In genomic region chr1:158180741-158181576, GRCh38 we compare ENCODE assay signal across 9 cellular contexts. TPM values are rescaled to one million over a fixed set of nuclear protein-coding genes. Genes with fewer than 3 reads are reported as not detected.
DNase-seq lines count a peak whose midpoint lies in the region; ATAC-seq, FAIRE-seq and TF ChIP-seq lines count a peak whose summit lies in the region.
"Had no signal": no experiment of that assay in that cellular context is flagged by ENCODE, and none has a peak within 500 bp of the region (broad histone marks: within the 10 kb centered on the region; RNA-seq: fewer than 3 reads in every experiment).

CD1D (plus strand) TSS chr1:158180895; CDS start chr1:158181102, 207 bp downstream.

- WGBS in H1 (ENCODE audit: extremely low coverage in 1 of 2, insufficient coverage in 1 of 2, insufficient read length in 1 of 2, insufficient replicate concordance in 2 of 2, low coverage in 1 of 2, low lambda C conversion rate in 2 of 2, missing lambda C conversion rate in 1 of 2), 2 experiments = 1% methylated on average over 63 of the region's 63 CpGs; no CpG with 5 or more reads in 1 of the 2 experiments
- WGBS in urinary bladder = under 1% methylated on average over 63 of the region's 63 CpGs

- intact Hi-C loops in mucosa of descending colon (cut with DNase I, micrococcal nuclease) = no loop called here

- H2AK5ac ChIP-seq in H1 (ENCODE audit: low read depth, low read length) = no peak within 1 kb of the TSS

- TF ChIP-seq POLR2A in H1 (IDR thresholded peaks at IDR 0.05; ENCODE audit: control extremely low read depth in 1 of 2, low read depth in 2 of 2, low read length in 2 of 2) = 0 out of 3 replicates have a peak, but pooled peaks of 1 of the 2 experiments have one; percentile 29

- peaks cover 13% of the 10 kb centered on the region; the same call in 1 of the 2 replicates for H3K23me2 ChIP-seq in H1 (ENCODE audit: low read depth, low read length)

- H3K27ac ChIP-seq in H1 (ENCODE audit: low read depth, low read length) (no peak within 1 kb of the TSS), urinary bladder (ENCODE audit: low read depth) (no peak within 1 kb of the TSS)

- no peak for TF ChIP-seq EP300 in H1 (IDR thresholded peaks at IDR 0.05; ENCODE audit: borderline replicate concordance in 1 of 2, low read depth in 2 of 2, low read length in 2 of 2)

- H4K20me1 ChIP-seq in H1 (replicated peaks in 1 of 2; ENCODE audit: control insufficient read depth in 1 of 2, insufficient read depth in 2 of 2, low read length in 2 of 2) = no peaks in the 10 kb centered on the region

- peak within 1 kb of the TSS; percentile 22; the same call in 1 of the 2 replicates for H2BK20ac ChIP-seq in H1 (ENCODE audit: low read length)

- peaks cover 33 to 75% (median 67%) of the 10 kb centered on the region in 4 experiments for H3K27me3 ChIP-seq in H1 (replicated peaks in 1 of 4; ENCODE audit: control insufficient read depth in 3 of 4, extremely low read depth in 1 of 4, insufficient read depth in 3 of 4, low read length in 3 of 4)

- H2BK15ac ChIP-seq in H1 (ENCODE audit: low read length) = peak within 1 kb of the TSS; percentile 40; the same call in 1 of the 2 replicates

- H3K4me1 ChIP-seq in H1 (replicated peaks in 1 of 4; ENCODE audit: control insufficient read depth in 3 of 4, insufficient read depth in 4 of 4, low read length in 3 of 4) (peaks cover 0 to 10% (median 6%) of the 10 kb centered on the region in 4 experiments; a peak in 5 of 7 replicates), mucosa of descending colon (ENCODE audit: low read depth) (peaks cover 19% of the 10 kb centered on the region), urinary bladder (ENCODE audit: insufficient read depth) (no peaks in the 10 kb centered on the region)

- H3K4ac ChIP-seq in H1 (replicated peaks; ENCODE audit: insufficient read length, low read depth, low read length) = no peak within 1 kb of the TSS

- no peak within 1 kb of the TSS for H3K56ac ChIP-seq in H1 (replicated peaks; ENCODE audit: insufficient read length, low read depth, low read length)

- H3K9me3 ChIP-seq in H1 (ENCODE audit: insufficient read depth in 2 of 2, low read depth in 1 of 2, low read length in 1 of 2) (no peaks in the 10 kb centered on the region), mucosa of descending colon (no peaks in the 10 kb centered on the region)

- H2BK12ac ChIP-seq in H1 (ENCODE audit: low read depth, low read length) = peak within 1 kb of the TSS; percentile 88; the same call in 1 of the 2 replicates

- H3K18ac ChIP-seq in H1 (ENCODE audit: extremely low read depth, low read length) = peak within 1 kb of the TSS; percentile 75

- H3K79me1 ChIP-seq in H1 (ENCODE audit: low read depth, low read length) = no peaks in the 10 kb centered on the region

- no peaks in the 10 kb centered on the region for H3K36me3 ChIP-seq in H1 (ENCODE audit: control insufficient read depth in 2 of 4, insufficient read depth in 4 of 4, low read length in 3 of 4)
- no peaks in the 10 kb centered on the region for H3K36me3 ChIP-seq in mucosa of descending colon (ENCODE audit: low read depth)
- H3K36me3 ChIP-seq in urinary bladder (ENCODE audit: insufficient read depth) = no peaks in the 10 kb centered on the region

- DNase-seq in GM12865 (ENCODE audit: low read depth) (peak; percentile 20), NOMO-1 treated with dmso at 0.1 percent for 144 hours (lab: John Stamatoyannopoulos, UW; ENCODE audit: unreplicated experiment) (peak; percentile 46), H1 (ENCODE audit: low read depth in 1 of 2, low spot score in 2 of 2) (peak; percentile 19 to 77), mucosa of descending colon (peak; percentile 34 to 73 (median 60)), SW480 (ENCODE audit: low spot score) (no peak), LoVo (ENCODE audit: low spot score) (no peak)

- peak within 1 kb of the TSS; percentile 53 for H4K8ac ChIP-seq in H1 (ENCODE audit: extremely low read depth, insufficient read depth, low read length)

- no peak within 1 kb of the TSS for H4K91ac ChIP-seq in H1 (replicated peaks; ENCODE audit: insufficient read length, low read length)

- CTCF ChIA-PET in H1 (lab: Charles Lee; ENCODE audit: partially characterized antibody) = interaction anchor here (0.7 to 1.2 kb wide), 3 partner anchors 15 to 61 kb away, joined by 3 to 4 read pairs (median 3); no protein-coding TSS in a partner anchor

- FAIRE-seq in H1 (lab: Jason Lieb, UNC) = no peak
- FAIRE-seq: TTC549 had no signal

- H3K14ac ChIP-seq in H1 (ENCODE audit: insufficient read length) = no peak within 1 kb of the TSS

- H3K4me3 ChIP-seq in GM12865 (ENCODE audit: low read depth, low read length) (peak within 1 kb of the TSS; percentile 41), H1 (ENCODE audit: extremely low read depth in 1 of 4, insufficient read depth in 2 of 4, low read depth in 3 of 4, low read length in 4 of 4) (peak within 1 kb of the TSS; percentile 58 to 72 (median 64)), mucosa of descending colon (peak within 1 kb of the TSS; percentile 6), urinary bladder (ENCODE audit: low read depth, low read length) (peak within 1 kb of the TSS; percentile 38)

- 0 out of 2 replicates have a peak within 1 kb of the TSS, but pooled peaks have one; percentile 25 for H2BK5ac ChIP-seq in H1 (ENCODE audit: low read depth, low read length)

- ATAC-seq in mucosa of descending colon (peak; percentile 47), GM21619 (IDR thresholded peaks at IDR 0.05; ENCODE audit: unreplicated experiment) (no peak)

- no peak within 1 kb of the TSS for H4K5ac ChIP-seq in H1 (ENCODE audit: insufficient read length, low read depth, low read length)

- TF ChIP-seq RAD21 in H1 (IDR thresholded peaks at IDR 0.05 in 1 of 2, conservative IDR thresholded peaks at IDR 0.05 in 1 of 2; ENCODE audit: low read depth in 2 of 2, low read length in 2 of 2) = no peak

- H3K23ac ChIP-seq in H1 (ENCODE audit: insufficient read length) = no peak within 1 kb of the TSS

- H3K79me2 ChIP-seq in H1 (ENCODE audit: control insufficient read depth in 1 of 2, insufficient read depth in 2 of 2, low read length in 2 of 2) = no peaks in the 10 kb centered on the region

- H3K4me2 ChIP-seq in H1 (ENCODE audit: insufficient read depth in 1 of 2, low read depth in 2 of 2, low read length in 2 of 2) = peak within 1 kb of the TSS; percentile 87 to 97

- no peak for TF ChIP-seq CTCF in GM12865 (IDR thresholded peaks at IDR 0.05; ENCODE audit: insufficient read depth, low read depth, low read length, missing control alignments)
- 0 out of 4 replicates have a peak, but pooled peaks of 1 of the 3 experiments have one; percentile 3 for TF ChIP-seq CTCF in H1 (IDR thresholded peaks at IDR 0.05; ENCODE audit: control extremely low read depth in 1 of 3, insufficient read depth in 1 of 3, low read depth in 1 of 3, low read length in 3 of 3)
- no peak for TF ChIP-seq CTCF in mucosa of descending colon (IDR thresholded peaks at IDR 0.05)

- H2AFZ ChIP-seq in H1 (ENCODE audit: low read length) = peak within 1 kb of the TSS; percentile 66

- peak within 1 kb of the TSS in 2 of 4 experiments; percentile 15 to 23; a peak in 2 of 7 replicates for H3K9ac ChIP-seq in H1 (replicated peaks in 1 of 4; ENCODE audit: extremely low read depth in 1 of 4, low read depth in 3 of 4, low read length in 3 of 4)

- H2BK120ac ChIP-seq in H1 (replicated peaks; ENCODE audit: low read depth, low read length) = no peak within 1 kb of the TSS

- POLR2A ChIA-PET in H1 (lab: Charles Lee; ENCODE audit: partially characterized antibody) = interaction anchor here (0.5 to 1.0 kb wide), 3 partner anchors 21 to 188 kb away, joined by 3 read pairs; no protein-coding TSS in a partner anchor

TF ChIP-seq in H1, 55 proteins besides CTCF, POLR2A, EP300 and RAD21 (continues in another document):
- TF ChIP-seq CTBP2 (IDR thresholded peaks at IDR 0.05; ENCODE audit: borderline replicate concordance, insufficient read depth, insufficient read length, low read length) (no peak), TBP (IDR thresholded peaks at IDR 0.05; ENCODE audit: low read depth, low read length) (peak; percentile 9; the same call in 1 of the 2 replicates), EZH2 (IDR thresholded peaks at IDR 0.05; ENCODE audit: low read depth, low read length, severe bottlenecking) (peak; percentile 63), ASH2L (IDR thresholded peaks at IDR 0.05; ENCODE audit: low read length) (peak; percentile 90)

RNA-seq across cellular contexts. Expression of gene CD1D, which starts in this region (rescaled TPM):
- total RNA-seq in H1 (2021; fragmentation: NEBNext Ultra II Directional; extraction: Animal tissue kit (Norgen Biotek cat#: 25700)) = 0.92 and 1.1 TPM in 2 replicates
- polyA plus RNA-seq in H1 (2011; rRNA removed) (1.2 and 1.6 TPM in 2 replicates), urinary bladder (2.7 TPM)
- 1.2 TPM for polyA plus RNA-seq in H1 (2011; cell fraction: cytosol; rRNA removed)
- 2.3 TPM for polyA plus RNA-seq in H1 (2011; cell fraction: nucleus; rRNA removed)
- 1.2 to 2.3 TPM (median 1.7 TPM) in 4 replicates for polyA plus RNA-seq in H1 (2012, experiment 1 of 2)
- polyA plus RNA-seq in H1 (2012, experiment 2 of 2) = 1.9 TPM
- 1.4 TPM for polyA plus RNA-seq in H1 (2013, experiment 1 of 2)
- 1.3 TPM for polyA plus RNA-seq in H1 (2013, experiment 2 of 2)
- 1.1 and 1.9 TPM in 2 replicates for polyA minus RNA-seq in H1 (2011; rRNA and poly(A)+ RNA removed)
- polyA minus RNA-seq in H1 (2011; cell fraction: cytosol; rRNA and poly(A)+ RNA removed) = 0.51 TPM
- polyA minus RNA-seq in H1 (2011; cell fraction: nucleus; rRNA and poly(A)+ RNA removed) = 1.1 TPM
- total RNA-seq in mucosa of descending colon (1 to 10 TPM; 2.4 to 7.5 (median 5.4) TPM), urinary bladder (1.6 TPM)

Comparison
In these comparisons a context has a peak if more than half of its experiments do, and no peak if none do; other contexts are left out.
1. DNase-seq: peak in GM12865 (single experiment), NOMO-1 treated with dmso at 0.1 percent for 144 hours (single experiment), H1 (2 of 2) and mucosa of descending colon (3 of 3); none in SW480 (single experiment) and LoVo (single experiment).
2. H3K4me3 ChIP-seq: peak in every context shown above with its lines; median percentile 64 in H1; 41 in GM12865; 38 in urinary bladder; 6 in mucosa of descending colon.